In genomic region chr2:178350051-178350450, GRCh38 we compare ENCODE assay signal across 28 cellular contexts.
"Had no signal": no experiment of that assay in that cellular context is flagged by ENCODE, and none has a peak within 500 bp of the region (broad histone marks: within the 10 kb centered on the region; RNA-seq: fewer than 3 reads in every experiment).

No MANE protein-coding gene starts in this region.

- ATAC-seq: stimulated activated effector memory CD8-positive, alpha-beta T cell treated with anti-CD3 and anti-CD28 coated beads, Interleukin-12 subunit alpha, Interleukin-12 subunit beta, amount 100 ng/mL, for 72 hours; stimulated activated memory B cell treated with anti-CD40 and anti-IgM and Interleukin-4, amounts not matched to agents 10 μg/mL and 1 μg/mL and 100 μg/mL, for 72 hours; stimulated activated naive B cell treated with anti-CD40 and anti-IgM and Interleukin-4, amounts not matched to agents 10 μg/mL and 1 μg/mL and 100 μg/mL, for 72 hours; stimulated activated naive CD8-positive, alpha-beta T cell treated with anti-CD3 and anti-CD28 coated beads, Interleukin-15, amount 100 ng/mL, for 72 hours; stimulated activated naive CD8-positive, alpha-beta T cell treated with anti-CD3 and anti-CD28 coated beads, Interleukin-15, Interleukin-2, amounts not matched to agents 100 U/mL and 50 U/mL, for 24 hours; upper lobe of right lung had no signal

- H3K9me3 ChIP-seq: testis, thoracic aorta, thyroid gland, transverse colon, upper lobe of left lung, upper lobe of right lung, uterus, vagina had no signal

- H3K4me3 ChIP-seq: stomach, suprapubic skin, testis, thoracic aorta, thyroid gland, tibial artery, tibial nerve, transverse colon, upper lobe of left lung, upper lobe of right lung, uterus, vagina had no signal

- H3K27ac Mint-ChIP-seq: stimulated activated effector memory CD8-positive, alpha-beta T cell treated with anti-CD3 and anti-CD28 coated beads, Interleukin-12 subunit alpha, Interleukin-12 subunit beta, amount 100 ng/mL, for 72 hours; stimulated activated memory B cell treated with anti-CD40 and anti-IgM and Interleukin-4, amounts not matched to agents 10 μg/mL and 1 μg/mL and 100 μg/mL, for 72 hours; stimulated activated naive B cell treated with anti-CD40 and anti-IgM and Interleukin-4, amounts not matched to agents 10 μg/mL and 1 μg/mL and 100 μg/mL, for 72 hours; stimulated activated naive CD8-positive, alpha-beta T cell treated with anti-CD3 and anti-CD28 coated beads, Interleukin-15, amount 100 ng/mL, for 72 hours; stimulated activated naive CD8-positive, alpha-beta T cell treated with anti-CD3 and anti-CD28 coated beads, Interleukin-15, Interleukin-2, amounts not matched to agents 100 ng/mL and 50 ng/mL, for 24 hours; type B pancreatic cell had no signal

- H3K4me1 Mint-ChIP-seq: stimulated activated effector memory CD8-positive, alpha-beta T cell treated with anti-CD3 and anti-CD28 coated beads, Interleukin-12 subunit alpha, Interleukin-12 subunit beta, amount 100 ng/mL, for 72 hours; stimulated activated memory B cell treated with anti-CD40 and anti-IgM and Interleukin-4, amounts not matched to agents 10 μg/mL and 1 μg/mL and 100 μg/mL, for 72 hours; stimulated activated naive B cell treated with anti-CD40 and anti-IgM and Interleukin-4, amounts not matched to agents 10 μg/mL and 1 μg/mL and 100 μg/mL, for 72 hours; stimulated activated naive CD8-positive, alpha-beta T cell treated with anti-CD3 and anti-CD28 coated beads, Interleukin-15, amount 100 ng/mL, for 72 hours had no signal

- FAIRE-seq: urothelium cell line had no signal

- DNase-seq: stimulated activated CD4-positive, alpha-beta T cell treated with anti-CD3 and anti-CD28 coated beads, Interleukin-2, amount 100 ng/mL, for 48 hours; stimulated activated CD4-positive, alpha-beta T cell treated with anti-CD3 and anti-CD28 coated beads, Interleukin-4, amount 100 ng/mL, for 1 hour; stimulated activated CD4-positive, alpha-beta T cell treated with anti-CD3 and anti-CD28 coated beads, Interleukin-4, amount 100 ng/mL, for 24 hours; stimulated activated CD4-positive, alpha-beta T cell treated with anti-CD3 and anti-CD28 coated beads, Interleukin-4, amount 100 ng/mL, for 4 hours; stimulated activated CD8-positive, alpha-beta memory T cell treated with anti-CD3 and anti-CD28 coated beads, Interleukin-4, amount 100 ng/mL, for 48 hours; stimulated activated naive B cell treated with anti-CD40 and anti-IgM and Interleukin-4, amounts not matched to agents 10 μg/mL and 1 μg/mL and 100 μg/mL, for 72 hours; stimulated activated naive CD4-positive, alpha-beta T cell; stimulated activated naive CD4-positive, alpha-beta T cell treated with Interleukin-2 at 50 U/mL for 16 hours; stimulated activated naive CD8-positive, alpha-beta T cell treated with anti-CD3 and anti-CD28 coated beads, Interleukin-15, amount 100 ng/mL, for 72 hours; stimulated activated naive CD8-positive, alpha-beta T cell treated with anti-CD3 and anti-CD28 coated beads, Interleukin-15, Interleukin-2, amounts not matched to agents 100 U/mL and 50 U/mL, for 24 hours; stomach; substantia nigra; testis; thyroid gland; tibial artery; transverse colon; upper lobe of right lung; uterus had no signal

- H3K36me3 Mint-ChIP-seq: stimulated activated effector memory CD8-positive, alpha-beta T cell treated with anti-CD3 and anti-CD28 coated beads, Interleukin-12 subunit alpha, Interleukin-12 subunit beta, amount 100 ng/mL, for 72 hours; stimulated activated memory B cell treated with anti-CD40 and anti-IgM and Interleukin-4, amounts not matched to agents 10 μg/mL and 1 μg/mL and 100 μg/mL, for 72 hours; stimulated activated naive B cell treated with anti-CD40 and anti-IgM and Interleukin-4, amounts not matched to agents 10 μg/mL and 1 μg/mL and 100 μg/mL, for 72 hours; type B pancreatic cell had no signal

- H3K27me3 ChIP-seq: stomach, suprapubic skin, testis, thyroid gland, tibial artery, tibial nerve, transverse colon, upper lobe of left lung, upper lobe of right lung, uterus, vagina had no signal

- H3K4me3 Mint-ChIP-seq: stimulated activated effector memory CD8-positive, alpha-beta T cell treated with anti-CD3 and anti-CD28 coated beads, Interleukin-12 subunit alpha, Interleukin-12 subunit beta, amount 100 ng/mL, for 72 hours; stimulated activated memory B cell treated with anti-CD40 and anti-IgM and Interleukin-4, amounts not matched to agents 10 μg/mL and 1 μg/mL and 100 μg/mL, for 72 hours; stimulated activated naive B cell treated with anti-CD40 and anti-IgM and Interleukin-4, amounts not matched to agents 10 μg/mL and 1 μg/mL and 100 μg/mL, for 72 hours; stimulated activated naive CD8-positive, alpha-beta T cell treated with anti-CD3 and anti-CD28 coated beads, Interleukin-15, amount 100 ng/mL, for 72 hours; stimulated activated naive CD8-positive, alpha-beta T cell treated with anti-CD3 and anti-CD28 coated beads, Interleukin-15, Interleukin-2, amounts not matched to agents 100 ng/mL and 50 ng/mL, for 24 hours; type B pancreatic cell had no signal

- H3K9me3 Mint-ChIP-seq: type B pancreatic cell had no signal

- H3K36me3 ChIP-seq: thyroid gland, transverse colon, upper lobe of right lung, uterus, vagina had no signal

- H3K27me3 Mint-ChIP-seq: type B pancreatic cell had no signal

- H3K4me1 ChIP-seq: stomach, suprapubic skin, testis, thyroid gland, tibial artery, tibial nerve, transverse colon, upper lobe of left lung, upper lobe of right lung, uterus, vagina had no signal

- H3K27ac ChIP-seq: stomach, suprapubic skin, testis, thoracic aorta, thyroid gland, tibial artery, tibial nerve, transverse colon, upper lobe of left lung, upper lobe of right lung, uterus, vagina had no signal
